ENCODE assay signal across 10 cellular contexts in the genomic region with DNA sequence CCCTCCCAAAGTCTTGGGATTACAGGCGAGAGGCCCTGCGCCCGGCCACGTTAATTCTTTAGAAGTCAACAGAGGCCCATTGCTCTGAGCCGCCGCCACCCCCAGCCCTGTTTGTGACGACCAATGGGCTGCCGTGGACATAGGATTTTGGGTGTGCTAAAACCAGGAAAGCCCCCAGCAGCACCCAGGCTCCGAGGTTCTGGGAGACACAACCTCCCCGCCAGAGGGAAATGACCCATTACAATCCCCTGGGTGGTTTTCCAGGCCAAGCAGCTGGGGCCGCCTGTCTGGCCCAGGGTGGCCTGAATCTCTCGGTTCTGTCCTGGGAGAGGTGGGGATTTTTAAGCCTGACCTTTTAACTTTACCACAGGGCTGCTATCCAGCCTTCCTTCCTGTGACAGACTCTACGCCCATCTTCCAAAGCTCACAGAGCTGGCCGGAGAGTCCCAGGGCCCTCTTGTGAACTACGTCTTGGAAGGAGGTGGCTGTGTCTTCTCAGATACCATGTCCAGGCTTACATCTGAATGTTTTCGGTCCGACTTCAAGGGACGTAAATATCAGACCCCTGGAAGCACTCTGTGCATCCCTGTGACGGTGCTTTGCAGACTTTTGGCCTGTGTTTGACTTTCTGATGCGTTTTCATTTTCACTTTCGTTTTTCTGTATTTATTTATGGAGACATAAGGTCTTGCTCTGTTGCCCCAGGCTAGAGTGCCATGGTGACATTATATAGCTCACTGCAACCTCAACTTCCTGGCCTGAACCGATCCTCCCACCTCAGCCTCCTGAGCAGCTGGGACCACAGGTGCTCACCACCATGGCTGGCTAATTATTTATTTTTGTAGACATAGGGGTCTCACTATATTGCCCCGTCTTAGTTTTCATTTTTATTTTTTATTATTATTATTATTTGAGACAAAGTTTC. TPM values are rescaled to one million over a fixed set of nuclear protein-coding genes. Genes with fewer than 3 reads are reported as not detected.
DNase-seq lines count a peak whose midpoint lies in the region; ATAC-seq and TF ChIP-seq lines count a peak whose summit lies in the region.
"Had no signal": no experiment of that assay in that cellular context is flagged by ENCODE, and none has a peak within 500 bp of the region (broad histone marks: within the 10 kb centered on the region; RNA-seq: fewer than 3 reads in every experiment).

No MANE protein-coding gene starts in this region.

- H3K36me3 ChIP-seq in DND-41 (ENCODE audit: insufficient read depth, low read length) (peaks cover 60% of the 10 kb centered on the region), upper lobe of right lung (no peaks in the 10 kb centered on the region), GM23248 (ENCODE audit: low read depth) (no peaks in the 10 kb centered on the region)
- H3K36me3 ChIP-seq: ascending aorta had no signal

- no peaks in the 10 kb centered on the region for H3K9me2 ChIP-seq in GM23248 (ENCODE audit: insufficient read depth)

- H3K9me3 ChIP-seq in DND-41 (ENCODE audit: insufficient read depth, low read length, severe bottlenecking), result no peaks in the 10 kb centered on the region
- no peaks in the 10 kb centered on the region for H3K9me3 ChIP-seq in upper lobe of right lung
- no peaks in the 10 kb centered on the region for H3K9me3 ChIP-seq in GM23248 (ENCODE audit: low read depth)
- H3K9me3 ChIP-seq: ascending aorta had no signal

- TF ChIP-seq CTCF in DND-41 (IDR thresholded peaks at IDR 0.05; ENCODE audit: borderline replicate concordance, extremely low read depth, low read length, poor library complexity, severe bottlenecking) (no peak), upper lobe of right lung (IDR thresholded peaks at IDR 0.05) (no peak)

- H3K4me3 ChIP-seq in DND-41 (ENCODE audit: low read depth in 1 of 2, low read length in 2 of 2), result no peak overlapping the region
- H3K4me3 ChIP-seq in upper lobe of right lung, result peak overlapping the region; percentile 10
- H3K4me3 ChIP-seq in GM23248, result no peak overlapping the region
- H3K4me3 ChIP-seq: ascending aorta had no signal

- H3F3A ChIP-seq in GM23248 (ENCODE audit: insufficient read depth), result no peaks in the 10 kb centered on the region

- DNase-seq in DND-41 (peak; percentile 56), upper lobe of right lung (peak; percentile 48), GM23248 (no peak), iPS-NIHi11 (ENCODE audit: low spot score) (no peak), globus pallidus (ENCODE audit: low spot score) (no peak)

- H2AFZ ChIP-seq in DND-41 (ENCODE audit: low read depth, low read length) (no peak overlapping the region), GM23248 (no peak overlapping the region)

- H3K4me1 ChIP-seq in DND-41 (ENCODE audit: insufficient read depth, low read length), result no peaks in the 10 kb centered on the region; the same call in none of the 2 replicates
- peaks cover 5% of the 10 kb centered on the region for H3K4me1 ChIP-seq in upper lobe of right lung
- no peaks in the 10 kb centered on the region for H3K4me1 ChIP-seq in GM23248 (ENCODE audit: insufficient read depth)
- H3K4me1 ChIP-seq: ascending aorta had no signal

- 53 to 56% methylated on average over 23 of the region's 23 CpGs for WGBS in GM23248 (ENCODE audit: low coverage in 1 of 2, low lambda C conversion rate in 2 of 2, missing lambda C conversion rate in 2 of 2), 2 experiments

- H3K27me3 ChIP-seq in DND-41 (ENCODE audit: insufficient read depth, low read length, poor library complexity) (no peaks in the 10 kb centered on the region), upper lobe of right lung (no peaks in the 10 kb centered on the region), GM23248 (replicated peaks; ENCODE audit: insufficient read depth) (no peaks in the 10 kb centered on the region)
- H3K27me3 ChIP-seq: ascending aorta had no signal

- intact Hi-C loops in dendritic cell treated with granulocyte-macrophage colony-stimulating factor and Interleukin-4, amounts not matched to agents 40 ng/mL and 50 ng/mL, for 4 days (cut with micrococcal nuclease), result loop anchor here (5.0 kb wide), 2 partner anchors 34 to 36 kb away; a partner anchor contains a TSS
- intact Hi-C loops in upper lobe of right lung (cut with DNase I), result no loop called here

- H3K9ac ChIP-seq in DND-41 (ENCODE audit: low read depth, low read length) (no peak overlapping the region), GM23248 (no peak overlapping the region)

- H3K4me2 ChIP-seq in DND-41 (ENCODE audit: insufficient read depth, low read length) (no peak overlapping the region), GM23248 (ENCODE audit: unreplicated experiment) (no peak overlapping the region)

- peaks cover 34% of the 10 kb centered on the region for H3K4me1 Mint-ChIP-seq in dendritic cell treated with granulocyte-macrophage colony-stimulating factor and Interleukin-4, amounts not matched to agents 40 ng/mL and 50 ng/mL, for 4 days (ENCODE audit: low read depth)

- H3K79me2 ChIP-seq in DND-41 (ENCODE audit: insufficient read depth, low read length) (peaks cover 87% of the 10 kb centered on the region), GM23248 (ENCODE audit: insufficient read depth) (no peaks in the 10 kb centered on the region)

- H3K4me3 Mint-ChIP-seq in dendritic cell treated with granulocyte-macrophage colony-stimulating factor and Interleukin-4, amounts not matched to agents 40 ng/mL and 50 ng/mL, for 4 days, result no peak overlapping the region

- peaks cover 3% of the 10 kb centered on the region for H3K27me3 Mint-ChIP-seq in dendritic cell treated with granulocyte-macrophage colony-stimulating factor and Interleukin-4, amounts not matched to agents 40 ng/mL and 50 ng/mL, for 4 days

- H4K20me1 ChIP-seq in DND-41 (ENCODE audit: insufficient read depth, low read length) (peaks cover 46% of the 10 kb centered on the region), GM23248 (ENCODE audit: insufficient read depth) (no peaks in the 10 kb centered on the region)

- in situ Hi-C loops in GM23248 (cut with MboI), result no loop called here

- no peaks in the 10 kb centered on the region for H3K9me3 Mint-ChIP-seq in dendritic cell treated with granulocyte-macrophage colony-stimulating factor and Interleukin-4, amounts not matched to agents 40 ng/mL and 50 ng/mL, for 4 days

- H3K27ac Mint-ChIP-seq in dendritic cell treated with granulocyte-macrophage colony-stimulating factor and Interleukin-4, amounts not matched to agents 40 ng/mL and 50 ng/mL, for 4 days, result peak overlapping the region; percentile 50

- peak; percentile 84 for ATAC-seq in DND-41 (ENCODE audit: insufficient read depth, low read depth)
- ATAC-seq in GM19463 (IDR thresholded peaks at IDR 0.05; ENCODE audit: unreplicated experiment), result peak; percentile 58
- peak; percentile 55 for ATAC-seq in HG03442 (IDR thresholded peaks at IDR 0.05; ENCODE audit: unreplicated experiment)
- ATAC-seq in upper lobe of right lung, result no peak

- H3K27ac ChIP-seq in DND-41 (ENCODE audit: low read length) (peak overlapping the region; percentile 57), upper lobe of right lung (peak overlapping the region; percentile 73), GM23248 (no peak overlapping the region)
- H3K27ac ChIP-seq: ascending aorta had no signal

- H3K36me3 Mint-ChIP-seq in dendritic cell treated with granulocyte-macrophage colony-stimulating factor and Interleukin-4, amounts not matched to agents 40 ng/mL and 50 ng/mL, for 4 days (ENCODE audit: low read depth), result no peaks in the 10 kb centered on the region

RNA-seq across cellular contexts. Expression of a gene that starts 36.0 kb away (rescaled TPM):
- 3.1 TPM for total RNA-seq in upper lobe of right lung
- total RNA-seq in GM23248 (2014; rRNA removed; shearing (Covaris generic)), result not detected in 2 replicates
- 0.04 TPM in 1 of 2 replicates, not detected in the other for polyA plus RNA-seq in GM23248 (2016; fragmentation: Nextera tagmentation; extraction: Ambion mirVana)
- total RNA-seq: pulmonary artery endothelial cell had no signal

RNA-seq across cellular contexts. Expression of a gene that starts 48.3 kb away (rescaled TPM):
- 23.8 TPM for total RNA-seq in upper lobe of right lung
- 8.1 and 15.7 TPM in 2 replicates for total RNA-seq in GM23248 (2014; rRNA removed; shearing (Covaris generic))
- polyA plus RNA-seq in GM23248 (2016; fragmentation: Nextera tagmentation; extraction: Ambion mirVana), result 36.2 and 38.4 TPM in 2 replicates

Comparison
In these comparisons a context has a peak if more than half of its experiments do, and no peak if none do; other contexts are left out.
1. DNase-seq: peak in DND-41 (single experiment) and upper lobe of right lung (single experiment); none in GM23248 (single experiment), iPS-NIHi11 (single experiment) and globus pallidus (single experiment).